In the genomic region with DNA sequence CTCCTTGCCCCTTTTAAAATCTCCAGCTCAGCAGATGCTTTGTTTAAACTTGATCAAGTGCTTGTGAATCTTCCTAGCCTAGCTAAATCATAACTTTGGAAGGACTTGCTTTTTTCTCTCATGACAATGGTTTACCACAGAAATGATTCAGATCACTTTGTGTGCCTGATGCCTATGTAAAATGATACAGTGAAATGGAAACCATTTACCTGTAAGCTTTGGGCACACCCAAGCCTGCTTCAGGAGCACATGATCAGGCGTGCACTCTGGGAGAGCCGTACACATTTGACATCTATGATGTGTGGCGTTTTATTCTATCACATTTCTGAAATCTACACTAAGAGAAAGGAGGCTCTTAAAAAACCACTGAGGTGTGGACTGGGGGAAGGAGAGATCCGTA, we compare ENCODE assay signal across 2 cellular contexts.
TF ChIP-seq lines count a peak whose summit lies in the region.

No MANE protein-coding gene starts in this region.

TF ChIP-seq in IMR-90, 13 proteins besides CTCF, POLR2A, EP300 and RAD21:
- TF ChIP-seq RFX5 (IDR thresholded peaks at IDR 0.05; ENCODE audit: low read depth, low read length) (no peak), MAFK (IDR thresholded peaks at IDR 0.05; ENCODE audit: low read depth, low read length) (no peak), MXI1 (IDR thresholded peaks at IDR 0.05; ENCODE audit: borderline replicate concordance, low read depth, low read length) (no peak), SMC3 (IDR thresholded peaks at IDR 0.05; ENCODE audit: low read depth, low read length) (no peak), BHLHE40 (IDR thresholded peaks at IDR 0.05; ENCODE audit: low read depth, low read length) (no peak), RCOR1 (IDR thresholded peaks at IDR 0.05; ENCODE audit: insufficient replicate concordance, low read length) (no peak)
- TF ChIP-seq, protein P1, sequence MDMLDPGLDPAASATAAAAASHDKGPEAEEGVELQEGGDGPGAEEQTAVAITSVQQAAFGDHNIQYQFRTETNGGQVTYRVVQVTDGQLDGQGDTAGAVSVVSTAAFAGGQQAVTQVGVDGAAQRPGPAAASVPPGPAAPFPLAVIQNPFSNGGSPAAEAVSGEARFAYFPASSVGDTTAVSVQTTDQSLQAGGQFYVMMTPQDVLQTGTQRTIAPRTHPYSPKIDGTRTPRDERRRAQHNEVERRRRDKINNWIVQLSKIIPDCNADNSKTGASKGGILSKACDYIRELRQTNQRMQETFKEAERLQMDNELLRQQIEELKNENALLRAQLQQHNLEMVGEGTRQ (IDR thresholded peaks at IDR 0.05; ENCODE audit: low read depth, low read length), result no peak

TF ChIP-seq in GM23338, 12 proteins besides CTCF, POLR2A, EP300 and RAD21:
- no peak for TF ChIP-seq JUNB (IDR thresholded peaks at IDR 0.05; ENCODE audit: unreplicated experiment)
- TF ChIP-seq, protein P2, sequence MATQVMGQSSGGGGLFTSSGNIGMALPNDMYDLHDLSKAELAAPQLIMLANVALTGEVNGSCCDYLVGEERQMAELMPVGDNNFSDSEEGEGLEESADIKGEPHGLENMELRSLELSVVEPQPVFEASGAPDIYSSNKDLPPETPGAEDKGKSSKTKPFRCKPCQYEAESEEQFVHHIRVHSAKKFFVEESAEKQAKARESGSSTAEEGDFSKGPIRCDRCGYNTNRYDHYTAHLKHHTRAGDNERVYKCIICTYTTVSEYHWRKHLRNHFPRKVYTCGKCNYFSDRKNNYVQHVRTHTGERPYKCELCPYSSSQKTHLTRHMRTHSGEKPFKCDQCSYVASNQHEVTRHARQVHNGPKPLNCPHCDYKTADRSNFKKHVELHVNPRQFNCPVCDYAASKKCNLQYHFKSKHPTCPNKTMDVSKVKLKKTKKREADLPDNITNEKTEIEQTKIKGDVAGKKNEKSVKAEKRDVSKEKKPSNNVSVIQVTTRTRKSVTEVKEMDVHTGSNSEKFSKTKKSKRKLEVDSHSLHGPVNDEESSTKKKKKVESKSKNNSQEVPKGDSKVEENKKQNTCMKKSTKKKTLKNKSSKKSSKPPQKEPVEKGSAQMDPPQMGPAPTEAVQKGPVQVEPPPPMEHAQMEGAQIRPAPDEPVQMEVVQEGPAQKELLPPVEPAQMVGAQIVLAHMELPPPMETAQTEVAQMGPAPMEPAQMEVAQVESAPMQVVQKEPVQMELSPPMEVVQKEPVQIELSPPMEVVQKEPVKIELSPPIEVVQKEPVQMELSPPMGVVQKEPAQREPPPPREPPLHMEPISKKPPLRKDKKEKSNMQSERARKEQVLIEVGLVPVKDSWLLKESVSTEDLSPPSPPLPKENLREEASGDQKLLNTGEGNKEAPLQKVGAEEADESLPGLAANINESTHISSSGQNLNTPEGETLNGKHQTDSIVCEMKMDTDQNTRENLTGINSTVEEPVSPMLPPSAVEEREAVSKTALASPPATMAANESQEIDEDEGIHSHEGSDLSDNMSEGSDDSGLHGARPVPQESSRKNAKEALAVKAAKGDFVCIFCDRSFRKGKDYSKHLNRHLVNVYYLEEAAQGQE (IDR thresholded peaks at IDR 0.05; ENCODE audit: unreplicated experiment), result no peak
- TF ChIP-seq CREB1 (CRISPR knock-in tag; IDR thresholded peaks at IDR 0.05; ENCODE audit: low read depth), result no peak
- no peak for TF ChIP-seq ZNF331 (CRISPR knock-in tag; IDR thresholded peaks at IDR 0.05; ENCODE audit: low read depth)
- no peak for TF ChIP-seq POLR2AphosphoS5 (IDR thresholded peaks at IDR 0.05; ENCODE audit: low read depth)
- no peak for TF ChIP-seq ZNF114 (CRISPR knock-in tag; IDR thresholded peaks at IDR 0.05)
- TF ChIP-seq STAT1 (IDR thresholded peaks at IDR 0.05; ENCODE audit: unreplicated experiment), result no peak
- TF ChIP-seq, protein P3, sequence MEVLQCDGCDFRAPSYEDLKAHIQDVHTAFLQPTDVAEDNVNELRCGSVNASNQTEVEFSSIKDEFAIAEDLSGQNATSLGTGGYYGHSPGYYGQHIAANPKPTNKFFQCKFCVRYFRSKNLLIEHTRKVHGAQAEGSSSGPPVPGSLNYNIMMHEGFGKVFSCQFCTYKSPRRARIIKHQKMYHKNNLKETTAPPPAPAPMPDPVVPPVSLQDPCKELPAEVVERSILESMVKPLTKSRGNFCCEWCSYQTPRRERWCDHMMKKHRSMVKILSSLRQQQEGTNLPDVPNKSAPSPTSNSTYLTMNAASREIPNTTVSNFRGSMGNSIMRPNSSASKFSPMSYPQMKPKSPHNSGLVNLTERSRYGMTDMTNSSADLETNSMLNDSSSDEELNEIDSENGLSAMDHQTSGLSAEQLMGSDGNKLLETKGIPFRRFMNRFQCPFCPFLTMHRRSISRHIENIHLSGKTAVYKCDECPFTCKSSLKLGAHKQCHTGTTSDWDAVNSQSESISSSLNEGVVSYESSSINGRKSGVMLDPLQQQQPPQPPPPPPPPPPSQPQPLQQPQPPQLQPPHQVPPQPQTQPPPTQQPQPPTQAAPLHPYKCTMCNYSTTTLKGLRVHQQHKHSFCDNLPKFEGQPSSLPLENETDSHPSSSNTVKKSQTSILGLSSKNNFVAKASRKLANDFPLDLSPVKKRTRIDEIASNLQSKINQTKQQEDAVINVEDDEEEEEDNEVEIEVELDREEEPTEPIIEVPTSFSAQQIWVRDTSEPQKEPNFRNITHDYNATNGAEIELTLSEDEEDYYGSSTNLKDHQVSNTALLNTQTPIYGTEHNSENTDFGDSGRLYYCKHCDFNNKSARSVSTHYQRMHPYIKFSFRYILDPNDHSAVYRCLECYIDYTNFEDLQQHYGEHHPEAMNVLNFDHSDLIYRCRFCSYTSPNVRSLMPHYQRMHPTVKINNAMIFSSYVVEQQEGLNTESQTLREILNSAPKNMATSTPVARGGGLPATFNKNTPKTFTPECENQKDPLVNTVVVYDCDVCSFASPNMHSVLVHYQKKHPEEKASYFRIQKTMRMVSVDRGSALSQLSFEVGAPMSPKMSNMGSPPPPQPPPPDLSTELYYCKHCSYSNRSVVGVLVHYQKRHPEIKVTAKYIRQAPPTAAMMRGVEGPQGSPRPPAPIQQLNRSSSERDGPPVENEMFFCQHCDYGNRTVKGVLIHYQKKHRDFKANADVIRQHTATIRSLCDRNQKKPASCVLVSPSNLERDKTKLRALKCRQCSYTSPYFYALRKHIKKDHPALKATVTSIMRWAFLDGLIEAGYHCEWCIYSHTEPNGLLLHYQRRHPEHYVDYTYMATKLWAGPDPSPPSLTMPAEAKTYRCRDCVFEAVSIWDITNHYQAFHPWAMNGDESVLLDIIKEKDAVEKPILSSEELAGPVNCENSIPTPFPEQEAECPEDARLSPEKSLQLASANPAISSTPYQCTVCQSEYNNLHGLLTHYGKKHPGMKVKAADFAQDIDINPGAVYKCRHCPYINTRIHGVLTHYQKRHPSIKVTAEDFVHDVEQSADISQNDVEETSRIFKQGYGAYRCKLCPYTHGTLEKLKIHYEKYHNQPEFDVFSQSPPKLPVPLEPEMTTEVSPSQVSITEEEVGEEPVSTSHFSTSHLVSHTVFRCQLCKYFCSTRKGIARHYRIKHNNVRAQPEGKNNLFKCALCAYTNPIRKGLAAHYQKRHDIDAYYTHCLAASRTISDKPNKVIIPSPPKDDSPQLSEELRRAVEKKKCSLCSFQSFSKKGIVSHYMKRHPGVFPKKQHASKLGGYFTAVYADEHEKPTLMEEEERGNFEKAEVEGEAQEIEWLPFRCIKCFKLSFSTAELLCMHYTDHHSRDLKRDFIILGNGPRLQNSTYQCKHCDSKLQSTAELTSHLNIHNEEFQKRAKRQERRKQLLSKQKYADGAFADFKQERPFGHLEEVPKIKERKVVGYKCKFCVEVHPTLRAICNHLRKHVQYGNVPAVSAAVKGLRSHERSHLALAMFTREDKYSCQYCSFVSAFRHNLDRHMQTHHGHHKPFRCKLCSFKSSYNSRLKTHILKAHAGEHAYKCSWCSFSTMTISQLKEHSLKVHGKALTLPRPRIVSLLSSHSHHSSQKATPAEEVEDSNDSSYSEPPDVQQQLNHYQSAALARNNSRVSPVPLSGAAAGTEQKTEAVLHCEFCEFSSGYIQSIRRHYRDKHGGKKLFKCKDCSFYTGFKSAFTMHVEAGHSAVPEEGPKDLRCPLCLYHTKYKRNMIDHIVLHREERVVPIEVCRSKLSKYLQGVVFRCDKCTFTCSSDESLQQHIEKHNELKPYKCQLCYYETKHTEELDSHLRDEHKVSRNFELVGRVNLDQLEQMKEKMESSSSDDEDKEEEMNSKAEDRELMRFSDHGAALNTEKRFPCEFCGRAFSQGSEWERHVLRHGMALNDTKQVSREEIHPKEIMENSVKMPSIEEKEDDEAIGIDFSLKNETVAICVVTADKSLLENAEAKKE (CRISPR knock-in tag; IDR thresholded peaks at IDR 0.05), result no peak
- no peak for TF ChIP-seq NANOG (IDR thresholded peaks at IDR 0.05; ENCODE audit: borderline replicate concordance)
- TF ChIP-seq EZH2 (IDR thresholded peaks at IDR 0.05; ENCODE audit: low read depth, unreplicated experiment), result no peak
- TF ChIP-seq, protein P4, sequence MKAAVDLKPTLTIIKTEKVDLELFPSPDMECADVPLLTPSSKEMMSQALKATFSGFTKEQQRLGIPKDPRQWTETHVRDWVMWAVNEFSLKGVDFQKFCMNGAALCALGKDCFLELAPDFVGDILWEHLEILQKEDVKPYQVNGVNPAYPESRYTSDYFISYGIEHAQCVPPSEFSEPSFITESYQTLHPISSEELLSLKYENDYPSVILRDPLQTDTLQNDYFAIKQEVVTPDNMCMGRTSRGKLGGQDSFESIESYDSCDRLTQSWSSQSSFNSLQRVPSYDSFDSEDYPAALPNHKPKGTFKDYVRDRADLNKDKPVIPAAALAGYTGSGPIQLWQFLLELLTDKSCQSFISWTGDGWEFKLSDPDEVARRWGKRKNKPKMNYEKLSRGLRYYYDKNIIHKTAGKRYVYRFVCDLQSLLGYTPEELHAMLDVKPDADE (IDR thresholded peaks at IDR 0.05), result no peak
- TF ChIP-seq EZH2phosphoT487 (IDR thresholded peaks at IDR 0.05; ENCODE audit: unreplicated experiment), result no peak
